In the genomic region with DNA sequence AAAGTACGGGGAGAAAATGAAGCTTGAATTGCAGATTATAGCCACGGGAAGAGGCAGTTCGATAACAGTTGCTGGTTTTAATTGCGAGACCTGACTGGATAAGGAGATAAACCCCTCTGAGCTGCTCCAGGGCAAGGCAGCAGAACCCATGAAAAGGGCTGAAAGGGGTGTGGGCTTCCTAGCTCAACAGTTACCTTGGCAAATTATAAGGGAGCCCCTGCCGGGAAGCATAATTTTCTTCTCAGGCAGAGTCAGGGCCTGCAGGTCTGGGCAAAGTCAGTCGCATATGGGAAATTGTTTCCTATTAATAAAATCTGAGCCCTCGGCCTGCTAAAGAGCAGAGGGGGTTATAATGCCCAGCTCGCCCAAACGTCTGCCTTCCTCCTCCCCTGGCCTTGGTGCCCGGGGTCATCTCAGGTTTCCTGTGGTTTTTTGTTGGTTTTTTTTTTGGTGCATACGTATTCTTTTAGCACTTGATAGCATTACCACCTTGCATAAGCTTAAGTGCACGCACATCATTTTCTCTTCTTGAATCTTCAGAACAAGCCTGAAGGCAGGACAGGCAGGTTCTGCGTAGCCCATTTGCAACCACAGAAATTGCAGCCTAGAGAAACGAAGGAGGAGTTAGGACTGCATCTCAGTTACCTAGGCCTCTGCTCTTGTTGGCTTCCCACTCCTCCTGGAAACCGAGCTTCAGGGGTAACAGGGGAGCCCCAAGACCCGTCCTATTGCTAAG, we compare ENCODE assay signal across 1 cellular context.
A peak's percentile ranks its signal among the peaks of the same experiment; 100 is the strongest.
TF ChIP-seq lines count a peak whose summit lies in the region.

No MANE protein-coding gene starts in this region.

TF ChIP-seq in K562, 482 proteins besides CTCF, POLR2A, EP300 and RAD21:
- TF ChIP-seq, protein P1, sequence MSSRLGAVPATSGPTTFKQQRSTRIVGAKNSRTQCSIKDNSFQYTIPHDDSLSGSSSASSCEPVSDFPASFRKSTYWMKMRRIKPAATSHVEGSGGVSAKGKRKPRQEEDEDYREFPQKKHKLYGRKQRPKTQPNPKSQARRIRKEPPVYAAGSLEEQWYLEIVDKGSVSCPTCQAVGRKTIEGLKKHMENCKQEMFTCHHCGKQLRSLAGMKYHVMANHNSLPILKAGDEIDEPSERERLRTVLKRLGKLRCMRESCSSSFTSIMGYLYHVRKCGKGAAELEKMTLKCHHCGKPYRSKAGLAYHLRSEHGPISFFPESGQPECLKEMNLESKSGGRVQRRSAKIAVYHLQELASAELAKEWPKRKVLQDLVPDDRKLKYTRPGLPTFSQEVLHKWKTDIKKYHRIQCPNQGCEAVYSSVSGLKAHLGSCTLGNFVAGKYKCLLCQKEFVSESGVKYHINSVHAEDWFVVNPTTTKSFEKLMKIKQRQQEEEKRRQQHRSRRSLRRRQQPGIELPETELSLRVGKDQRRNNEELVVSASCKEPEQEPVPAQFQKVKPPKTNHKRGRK (tag; IDR thresholded peaks at IDR 0.05) = no peak
- TF ChIP-seq ZNF316 (IDR thresholded peaks at IDR 0.05) (0 out of 2 replicates have a peak, but pooled peaks have one; percentile 2), HSF4 (CRISPR knock-in tag; IDR thresholded peaks at IDR 0.05; ENCODE audit: borderline replicate concordance) (no peak), TRIM24 (IDR thresholded peaks at IDR 0.05) (no peak), HNRNPH1 (optimal IDR thresholded peaks at IDR 0.05; ENCODE audit: low read depth, low read length) (no peak)
- TF ChIP-seq, protein P2, sequence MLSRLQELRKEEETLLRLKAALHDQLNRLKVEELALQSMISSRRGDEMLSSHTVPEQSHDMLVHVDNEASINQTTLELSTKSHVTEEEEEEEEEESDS (CRISPR knock-in tag; IDR thresholded peaks at IDR 0.05) = no peak
- TF ChIP-seq, protein P3, sequence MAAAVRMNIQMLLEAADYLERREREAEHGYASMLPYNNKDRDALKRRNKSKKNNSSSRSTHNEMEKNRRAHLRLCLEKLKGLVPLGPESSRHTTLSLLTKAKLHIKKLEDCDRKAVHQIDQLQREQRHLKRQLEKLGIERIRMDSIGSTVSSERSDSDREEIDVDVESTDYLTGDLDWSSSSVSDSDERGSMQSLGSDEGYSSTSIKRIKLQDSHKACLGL (CRISPR knock-in tag; IDR thresholded peaks at IDR 0.05; ENCODE audit: borderline replicate concordance, poor library complexity, severe bottlenecking) = no peak
